In the genomic region with DNA sequence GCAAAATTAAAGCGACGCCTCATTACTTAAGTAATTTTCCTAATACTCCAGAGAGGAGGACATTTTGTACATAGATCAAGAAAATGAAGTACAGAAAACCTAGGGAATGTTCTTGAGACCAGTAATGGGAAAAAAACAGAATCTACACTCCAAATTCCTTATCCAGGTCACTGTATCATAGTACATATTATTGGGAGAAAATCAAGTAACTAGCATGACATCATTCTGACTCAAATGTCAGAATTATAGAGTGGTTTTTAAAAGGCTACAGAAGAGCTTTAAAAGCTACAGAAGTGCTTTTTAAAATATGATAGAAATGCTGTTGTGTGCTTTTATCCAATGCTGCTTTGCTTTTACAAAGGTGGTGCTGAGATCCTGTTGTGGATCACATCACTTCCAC, we compare ENCODE assay signal across 1 cellular context.
TF ChIP-seq lines count a peak whose summit lies in the region.

No MANE protein-coding gene starts in this region.

TF ChIP-seq in SK-N-SH treated with all-trans-retinoic acid at 6 μM for 48 hours, 23 proteins besides CTCF, POLR2A, EP300 and RAD21 (continued from another document):
- TF ChIP-seq, protein P1, sequence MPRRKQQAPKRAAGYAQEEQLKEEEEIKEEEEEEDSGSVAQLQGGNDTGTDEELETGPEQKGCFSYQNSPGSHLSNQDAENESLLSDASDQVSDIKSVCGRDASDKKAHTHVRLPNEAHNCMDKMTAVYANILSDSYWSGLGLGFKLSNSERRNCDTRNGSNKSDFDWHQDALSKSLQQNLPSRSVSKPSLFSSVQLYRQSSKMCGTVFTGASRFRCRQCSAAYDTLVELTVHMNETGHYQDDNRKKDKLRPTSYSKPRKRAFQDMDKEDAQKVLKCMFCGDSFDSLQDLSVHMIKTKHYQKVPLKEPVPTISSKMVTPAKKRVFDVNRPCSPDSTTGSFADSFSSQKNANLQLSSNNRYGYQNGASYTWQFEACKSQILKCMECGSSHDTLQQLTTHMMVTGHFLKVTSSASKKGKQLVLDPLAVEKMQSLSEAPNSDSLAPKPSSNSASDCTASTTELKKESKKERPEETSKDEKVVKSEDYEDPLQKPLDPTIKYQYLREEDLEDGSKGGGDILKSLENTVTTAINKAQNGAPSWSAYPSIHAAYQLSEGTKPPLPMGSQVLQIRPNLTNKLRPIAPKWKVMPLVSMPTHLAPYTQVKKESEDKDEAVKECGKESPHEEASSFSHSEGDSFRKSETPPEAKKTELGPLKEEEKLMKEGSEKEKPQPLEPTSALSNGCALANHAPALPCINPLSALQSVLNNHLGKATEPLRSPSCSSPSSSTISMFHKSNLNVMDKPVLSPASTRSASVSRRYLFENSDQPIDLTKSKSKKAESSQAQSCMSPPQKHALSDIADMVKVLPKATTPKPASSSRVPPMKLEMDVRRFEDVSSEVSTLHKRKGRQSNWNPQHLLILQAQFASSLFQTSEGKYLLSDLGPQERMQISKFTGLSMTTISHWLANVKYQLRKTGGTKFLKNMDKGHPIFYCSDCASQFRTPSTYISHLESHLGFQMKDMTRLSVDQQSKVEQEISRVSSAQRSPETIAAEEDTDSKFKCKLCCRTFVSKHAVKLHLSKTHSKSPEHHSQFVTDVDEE (CRISPR knock-in tag; IDR thresholded peaks at IDR 0.05), result no peak
- no peak for TF ChIP-seq ESRRG (CRISPR knock-in tag; IDR thresholded peaks at IDR 0.05)
- TF ChIP-seq ZC3H10 (CRISPR knock-in tag; IDR thresholded peaks at IDR 0.05), result no peak
- TF ChIP-seq, protein P2, sequence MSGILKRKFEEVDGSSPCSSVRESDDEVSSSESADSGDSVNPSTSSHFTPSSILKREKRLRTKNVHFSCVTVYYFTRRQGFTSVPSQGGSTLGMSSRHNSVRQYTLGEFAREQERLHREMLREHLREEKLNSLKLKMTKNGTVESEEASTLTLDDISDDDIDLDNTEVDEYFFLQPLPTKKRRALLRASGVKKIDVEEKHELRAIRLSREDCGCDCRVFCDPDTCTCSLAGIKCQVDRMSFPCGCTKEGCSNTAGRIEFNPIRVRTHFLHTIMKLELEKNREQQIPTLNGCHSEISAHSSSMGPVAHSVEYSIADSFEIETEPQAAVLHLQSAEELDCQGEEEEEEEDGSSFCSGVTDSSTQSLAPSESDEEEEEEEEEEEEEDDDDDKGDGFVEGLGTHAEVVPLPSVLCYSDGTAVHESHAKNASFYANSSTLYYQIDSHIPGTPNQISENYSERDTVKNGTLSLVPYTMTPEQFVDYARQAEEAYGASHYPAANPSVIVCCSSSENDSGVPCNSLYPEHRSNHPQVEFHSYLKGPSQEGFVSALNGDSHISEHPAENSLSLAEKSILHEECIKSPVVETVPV (CRISPR knock-in tag; IDR thresholded peaks at IDR 0.05), result no peak
- TF ChIP-seq OSR1 (CRISPR knock-in tag; IDR thresholded peaks at IDR 0.05), result no peak
- TF ChIP-seq PPARA (CRISPR knock-in tag; IDR thresholded peaks at IDR 0.05; ENCODE audit: borderline replicate concordance), result no peak
- no peak for TF ChIP-seq ISL1 (CRISPR knock-in tag; IDR thresholded peaks at IDR 0.05)
- TF ChIP-seq ZFP30 (CRISPR knock-in tag; IDR thresholded peaks at IDR 0.05), result no peak
